In genomic region chr3:183428140-183429023, GRCh38 we compare ENCODE assay signal across 8 cellular contexts. TPM values are rescaled to one million over a fixed set of nuclear protein-coding genes. Genes with fewer than 3 reads are reported as not detected.
DNase-seq lines count a peak whose midpoint lies in the region; ATAC-seq and TF ChIP-seq lines count a peak whose summit lies in the region.

TSS of gene MCF2L2 (minus strand) at chr3:183428619. CDS start at chr3:183427977, 642 bp downstream.

- intact Hi-C loops in CD4-positive, alpha-beta memory T cell (cut with micrococcal nuclease): loop anchor here (1.0 kb wide), 1 partner anchor 329 kb away; the partner anchor contains the start of gene MCCC1
- intact Hi-C loops in left ventricle myocardium inferior (cut with micrococcal nuclease) (no loop called here), upper lobe of right lung (cut with DNase I) (no loop called here)

- no peaks in the 10 kb centered on the region for H3K27me3 ChIP-seq in CD4-positive, alpha-beta memory T cell (ENCODE audit: insufficient read depth, low read length)
- H3K27me3 ChIP-seq in left ventricle myocardium inferior (ENCODE audit: low read depth) (peaks cover 85% of the 10 kb centered on the region), upper lobe of right lung (peaks cover 20% of the 10 kb centered on the region)

- H3K4me1 ChIP-seq in CD4-positive, alpha-beta memory T cell (ENCODE audit: insufficient read depth, low read length): peaks cover 23% of the 10 kb centered on the region
- H3K4me1 ChIP-seq in left ventricle myocardium inferior: peaks cover 18% of the 10 kb centered on the region
- H3K4me1 ChIP-seq in upper lobe of right lung: no peaks in the 10 kb centered on the region

- peak; percentile 75 to 82 (median 81) for DNase-seq in CD4-positive, alpha-beta memory T cell
- DNase-seq in KG1 (lab: John Stamatoyannopoulos, UW) (peak; percentile 41), left ventricle myocardium inferior (peak; percentile 78), progenitor cell of endocrine pancreas (ENCODE audit: low spot score, unreplicated experiment) (peak; percentile 38), upper lobe of right lung (peak; percentile 78)
- peak; percentile 44 for DNase-seq in activated naive CD8-positive, alpha-beta T cell treated with anti-CD3 and anti-CD28 coated beads, Interleukin-2, amount 50 U/mL, for 16 hours (ENCODE audit: low read depth, low spot score)

- ATAC-seq in GM21423 (IDR thresholded peaks at IDR 0.05; ENCODE audit: unreplicated experiment): peak; percentile 76
- ATAC-seq in SK-N-SH treated with all-trans-retinoic acid at 6 μM for 48 hours: peak; percentile 84
- ATAC-seq in upper lobe of right lung: peak; percentile 73

- H3K27me3 Mint-ChIP-seq in CD4-positive, alpha-beta memory T cell: peaks cover 0 to 6% of the 10 kb centered on the region in 2 donors
- peaks cover 71% of the 10 kb centered on the region for H3K27me3 Mint-ChIP-seq in progenitor cell of endocrine pancreas

- peaks cover under 1 to 2% of the 10 kb centered on the region in 2 donors for H3K36me3 Mint-ChIP-seq in CD4-positive, alpha-beta memory T cell
- no peaks in the 10 kb centered on the region for H3K36me3 Mint-ChIP-seq in progenitor cell of endocrine pancreas (ENCODE audit: insufficient read depth)

- peak within 1 kb of the TSS; percentile 88 to 95 (median 91) for H3K4me3 Mint-ChIP-seq in CD4-positive, alpha-beta memory T cell
- peak within 1 kb of the TSS; percentile 75 for H3K4me3 Mint-ChIP-seq in progenitor cell of endocrine pancreas (ENCODE audit: low read depth)

- peak within 1 kb of the TSS; percentile 38 for H3K27ac ChIP-seq in CD4-positive, alpha-beta memory T cell (ENCODE audit: low read depth, low read length)
- no peak within 1 kb of the TSS for H3K27ac ChIP-seq in left ventricle myocardium inferior (replicated peaks)
- H3K27ac ChIP-seq in upper lobe of right lung: no peak within 1 kb of the TSS

- peak within 1 kb of the TSS; percentile 65 to 92 (median 82) for H3K27ac Mint-ChIP-seq in CD4-positive, alpha-beta memory T cell
- peak within 1 kb of the TSS; percentile 43 for H3K27ac Mint-ChIP-seq in progenitor cell of endocrine pancreas

- H3K9me3 ChIP-seq in CD4-positive, alpha-beta memory T cell (ENCODE audit: control insufficient read depth in 1 of 2, low read length in 2 of 2): no peaks in the 10 kb centered on the region
- H3K9me3 ChIP-seq in left ventricle myocardium inferior (replicated peaks) (no peaks in the 10 kb centered on the region), upper lobe of right lung (no peaks in the 10 kb centered on the region)

- TF ChIP-seq CTCF in left ventricle myocardium inferior (IDR thresholded peaks at IDR 0.05; ENCODE audit: borderline replicate concordance) (no peak), progenitor cell of endocrine pancreas (IDR thresholded peaks at IDR 0.05; ENCODE audit: unreplicated experiment) (no peak), upper lobe of right lung (IDR thresholded peaks at IDR 0.05) (no peak)

- H3K36me3 ChIP-seq in CD4-positive, alpha-beta memory T cell (ENCODE audit: insufficient read depth, low read length): no peaks in the 10 kb centered on the region
- no peaks in the 10 kb centered on the region for H3K36me3 ChIP-seq in left ventricle myocardium inferior
- H3K36me3 ChIP-seq in upper lobe of right lung: no peaks in the 10 kb centered on the region

- H3K4me1 Mint-ChIP-seq in CD4-positive, alpha-beta memory T cell: peaks cover 24 to 45% (median 31%) of the 10 kb centered on the region in 4 donors
- peaks cover 3% of the 10 kb centered on the region for H3K4me1 Mint-ChIP-seq in progenitor cell of endocrine pancreas (ENCODE audit: low read depth)

- POLR2A ChIA-PET in CD4-positive, alpha-beta memory T cell (lab: Charles Lee; ENCODE audit: partially characterized antibody): interaction anchor here (0.6 to 2.9 kb wide), 14 partner anchors 9 to 330 kb away, joined by 3 to 20 read pairs (median 6); partner anchors contain the start of genes KLHL24, MCCC1 and YEATS2

- peaks cover 0 to under 1% (median 0%) of the 10 kb centered on the region in 8 donors for H3K9me3 Mint-ChIP-seq in CD4-positive, alpha-beta memory T cell
- H3K9me3 Mint-ChIP-seq in progenitor cell of endocrine pancreas (ENCODE audit: low read depth): no peaks in the 10 kb centered on the region

- CTCF ChIA-PET in CD4-positive, alpha-beta memory T cell (lab: Charles Lee; ENCODE audit: partially characterized antibody): interaction anchor here (0.9 to 2.2 kb wide), 4 partner anchors 9 to 457 kb away, joined by 3 to 8 read pairs (median 3); no protein-coding TSS in a partner anchor

- peak within 1 kb of the TSS; percentile 71 to 81 for H3K4me3 ChIP-seq in CD4-positive, alpha-beta memory T cell (ENCODE audit: low read length in 2 of 2)
- H3K4me3 ChIP-seq in left ventricle myocardium inferior (peak within 1 kb of the TSS; percentile 83), upper lobe of right lung (peak within 1 kb of the TSS; percentile 60)

TF ChIP-seq in SK-N-SH treated with all-trans-retinoic acid at 6 μM for 48 hours, 23 proteins besides CTCF, POLR2A, EP300 and RAD21:
- TF ChIP-seq TCF4 (CRISPR knock-in tag; IDR thresholded peaks at IDR 0.05; ENCODE audit: borderline replicate concordance) (no peak), PPARA (CRISPR knock-in tag; IDR thresholded peaks at IDR 0.05; ENCODE audit: borderline replicate concordance) (no peak), TOX (CRISPR knock-in tag; IDR thresholded peaks at IDR 0.05; ENCODE audit: borderline replicate concordance) (no peak), POU6F1 (CRISPR knock-in tag; IDR thresholded peaks at IDR 0.05; ENCODE audit: borderline replicate concordance, low read depth) (no peak)
TF ChIP-seq in SK-N-SH treated with all-trans-retinoic acid at 6 μM for 48 hours: peak in this region for 0.

RNA-seq across cellular contexts. Expression of gene MCF2L2, which starts in this region (rescaled TPM):
- total RNA-seq in CD4-positive, alpha-beta memory T cell: 1 to 10 TPM; 6.5 to 7.3 TPM
- polyA plus RNA-seq in CD4-positive, alpha-beta memory T cell: 1 to 10 TPM in 1 of 2 donors, under 1 TPM in 1; 0.37 to 3.7 TPM
- total RNA-seq in left ventricle myocardium inferior: 0.91 TPM
- total RNA-seq in progenitor cell of endocrine pancreas: 0.43 and 0.71 TPM in 2 replicates
- 1.2 TPM for total RNA-seq in upper lobe of right lung

Comparison
In these comparisons a context has a peak if more than half of its experiments do, and no peak if none do; other contexts are left out.
1. Peak in DNase-seq and H3K4me3 ChIP-seq in left ventricle myocardium inferior; RNA of the gene not detected or under 1 TPM.
2. Peak in DNase-seq in progenitor cell of endocrine pancreas; RNA of the gene not detected or under 1 TPM.